In genomic region chr3:59138966-59139365, GRCh38 we compare ENCODE assay signal across 24 cellular contexts.
"Had no signal": no experiment of that assay in that cellular context is flagged by ENCODE, and none has a peak within 500 bp of the region (broad histone marks: within the 10 kb centered on the region; RNA-seq: fewer than 3 reads in every experiment).

No MANE protein-coding gene starts in this region.

- H3K9me3 ChIP-seq: colonic mucosa, esophagus muscularis mucosa, esophagus squamous epithelium, gastrocnemius medialis, gastroesophageal sphincter, heart left ventricle, heart right ventricle had no signal

- H3K4me3 ChIP-seq: colonic mucosa, coronary artery, dorsolateral prefrontal cortex, esophagus muscularis mucosa, esophagus squamous epithelium, gastrocnemius medialis, gastroesophageal sphincter, heart left ventricle, heart right ventricle had no signal

- DNase-seq: colonic mucosa; cortex of kidney; dermis blood vessel endothelial cell; dorsolateral prefrontal cortex; effector CD4-positive, alpha-beta T cell; effector CD8-positive, alpha-beta T cell; effector memory CD4-positive, alpha-beta T cell; effector memory CD8-positive, alpha-beta T cell; endodermal cell; erythroblast; esophagus squamous epithelium; foreskin fibroblast; foreskin keratinocyte; foreskin melanocyte; gastrocnemius medialis; glutamatergic neuron; head of caudate nucleus; heart left ventricle; heart right ventricle had no signal

- H3K27ac ChIP-seq: colonic mucosa, coronary artery, dorsolateral prefrontal cortex, epithelial cell of prostate, esophagus muscularis mucosa, esophagus squamous epithelium, foreskin keratinocyte, gastrocnemius medialis, gastroesophageal sphincter, heart left ventricle, heart right ventricle had no signal

- ATAC-seq: effector memory CD8-positive, alpha-beta T cell; esophagus mucosa; foreskin keratinocyte; gastrocnemius medialis; gastroesophageal sphincter; heart left ventricle; heart right ventricle had no signal

- H3K27me3 ChIP-seq: colonic mucosa, dorsolateral prefrontal cortex, esophagus muscularis mucosa, esophagus squamous epithelium, foreskin keratinocyte, gastrocnemius medialis, gastroesophageal sphincter, heart left ventricle, heart right ventricle had no signal

- H3K4me1 ChIP-seq: colonic mucosa, esophagus muscularis mucosa, esophagus squamous epithelium, foreskin keratinocyte, gastrocnemius medialis, gastroesophageal sphincter, heart left ventricle, heart right ventricle had no signal
